ENCODE assay signal across 1 cellular context in genomic region chr22:37676691-37677627, GRCh38.
TF ChIP-seq lines count a peak whose summit lies in the region.

No MANE protein-coding gene starts in this region.

TF ChIP-seq in K562, 482 proteins besides CTCF, POLR2A, EP300 and RAD21 (continued from another document and continues in another):
- TF ChIP-seq CEBPZ (IDR thresholded peaks at IDR 0.05; ENCODE audit: borderline replicate concordance, low read depth, low read length) (no peak), SP2 (IDR thresholded peaks at IDR 0.05; ENCODE audit: extremely low read depth, low read depth, low read length, poor library complexity, severe bottlenecking) (no peak), KLF16 (IDR thresholded peaks at IDR 0.05) (peak; percentile 30; the same call in 1 of the 2 replicates), ZNF592 (IDR thresholded peaks at IDR 0.05) (peak; percentile 4; the same call in 1 of the 2 replicates), ARID1B (IDR thresholded peaks at IDR 0.05) (peak; percentile 77), MBD1 (CRISPR knock-in tag; IDR thresholded peaks at IDR 0.05) (no peak), ZNF780A (CRISPR knock-in tag; IDR thresholded peaks at IDR 0.05) (no peak), PKNOX1 (IDR thresholded peaks at IDR 0.05) (no peak; the same call in none of the 2 replicates), GABPB1 (CRISPR knock-in tag; IDR thresholded peaks at IDR 0.05) (peak; percentile 74; the same call in 1 of the 2 replicates), ETV5 (CRISPR knock-in tag; IDR thresholded peaks at IDR 0.05; ENCODE audit: low read depth) (peak; percentile 92), ZNF311 (CRISPR knock-in tag; IDR thresholded peaks at IDR 0.05) (no peak), IFI16 (CRISPR knock-in tag; IDR thresholded peaks at IDR 0.05) (no peak), HBP1 (CRISPR knock-in tag; IDR thresholded peaks at IDR 0.05) (peak; percentile 66; the same call in 1 of the 2 replicates), TOE1 (IDR thresholded peaks at IDR 0.05; ENCODE audit: borderline replicate concordance) (no peak), TOE1 (CRISPR knock-in tag; IDR thresholded peaks at IDR 0.05; ENCODE audit: borderline replicate concordance, low read depth) (no peak), E2F6 (IDR thresholded peaks at IDR 0.05; ENCODE audit: borderline replicate concordance in 1 of 2, extremely low read depth in 1 of 2, insufficient read depth in 1 of 2, insufficient read length in 1 of 2, low read depth in 1 of 2, low read length in 1 of 2, poor library complexity in 1 of 2, severe bottlenecking in 1 of 2) (peak; percentile 63 to 86), AFF4 (CRISPR knock-in tag; IDR thresholded peaks at IDR 0.05) (no peak), NRF1 (conservative IDR thresholded peaks at IDR 0.05 in 1 of 2, IDR thresholded peaks at IDR 0.05 in 1 of 2) (peak; percentile 18 to 31; a peak in 1 of 4 replicates), THAP12 (CRISPR knock-in tag; IDR thresholded peaks at IDR 0.05) (no peak), SUPT5H (IDR thresholded peaks at IDR 0.05) (peak; percentile 55), MYNN (IDR thresholded peaks at IDR 0.05) (peak; percentile 48; the same call in 1 of the 2 replicates), MYNN (CRISPR knock-in tag; IDR thresholded peaks at IDR 0.05) (no peak), TFAP4 (CRISPR knock-in tag; IDR thresholded peaks at IDR 0.05; ENCODE audit: borderline replicate concordance) (peak; percentile 98), LEF1 (IDR thresholded peaks at IDR 0.05) (peak; percentile 65), VEZF1 (CRISPR knock-in tag; IDR thresholded peaks at IDR 0.05) (peak; percentile 99), STAT6 (CRISPR knock-in tag; IDR thresholded peaks at IDR 0.05) (no peak), CCNT2 (IDR thresholded peaks at IDR 0.05; ENCODE audit: borderline replicate concordance, extremely low read depth, insufficient read length, low read depth, low read length) (peak; percentile 76)
